In the genomic region with DNA sequence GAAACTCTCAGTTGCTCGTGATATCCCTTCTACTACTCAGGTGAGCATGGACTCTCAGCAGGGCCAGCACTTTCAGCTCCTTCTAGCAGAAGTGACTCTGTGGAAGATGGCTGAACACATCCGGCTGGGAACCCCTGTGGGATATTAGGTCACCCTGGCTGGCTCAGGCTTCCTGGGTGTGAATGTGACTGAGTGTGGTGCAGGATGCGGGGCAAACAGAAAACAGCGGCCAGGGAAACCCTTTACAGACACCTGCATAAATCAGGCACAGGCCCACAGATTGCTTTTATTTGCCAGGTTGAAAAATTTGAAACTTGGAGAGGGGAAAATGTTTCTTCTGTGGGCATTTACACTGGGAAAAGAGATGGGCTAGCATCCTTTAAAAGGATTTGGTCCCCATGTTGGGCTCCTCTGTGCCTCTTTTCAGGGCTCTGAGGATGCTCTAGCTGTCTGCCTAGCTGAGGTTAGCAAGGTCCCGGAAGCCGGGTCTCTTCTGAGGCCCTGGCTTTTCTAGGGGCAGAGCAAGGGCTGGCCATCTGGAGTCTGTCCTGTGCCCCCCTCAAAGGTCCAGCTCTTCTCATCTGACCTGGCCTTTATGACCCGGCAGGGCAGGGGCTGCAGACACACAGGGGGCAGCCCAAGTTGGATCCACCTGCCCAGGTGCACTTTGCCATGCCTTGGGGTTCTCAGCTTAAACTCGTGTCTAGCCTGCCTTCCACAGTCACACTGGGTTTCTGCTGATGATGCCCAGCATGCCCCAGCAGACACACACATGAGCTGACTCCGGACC, we compare ENCODE assay signal across 19 cellular contexts.
DNase-seq lines count a peak whose midpoint lies in the region; ATAC-seq, FAIRE-seq and TF ChIP-seq lines count a peak whose summit lies in the region.
"Had no signal": no experiment of that assay in that cellular context is flagged by ENCODE, and none has a peak within 500 bp of the region (broad histone marks: within the 10 kb centered on the region; RNA-seq: fewer than 3 reads in every experiment).

No MANE protein-coding gene starts in this region.

- H3K4me3 ChIP-seq in HEK293 (ENCODE audit: low read depth, low read length) (no peak overlapping the region), bronchial epithelial cell (ENCODE audit: low read depth, low read length) (no peak overlapping the region), neural progenitor cell (no peak overlapping the region)
- H3K4me3 ChIP-seq: GM23338 had no signal

- H3F3A ChIP-seq in neural progenitor cell (ENCODE audit: low read depth): no peaks in the 10 kb centered on the region

- CTCF ChIA-PET in HEK293 (lab: Yijun Ruan, JAX): interaction anchor here (0.6 to 1.2 kb wide), 3 partner anchors 11 to 366 kb away, joined by 3 to 4 read pairs (median 4); no protein-coding TSS in a partner anchor

- no peaks in the 10 kb centered on the region for H3K27me3 ChIP-seq in bronchial epithelial cell (ENCODE audit: control insufficient read depth, insufficient read depth, low read length)
- no peaks in the 10 kb centered on the region for H3K27me3 ChIP-seq in neural progenitor cell
- H3K27me3 ChIP-seq: BE2C had no signal

- H3K36me3 ChIP-seq in HEK293 (ENCODE audit: control insufficient read depth in 2 of 2, insufficient read depth in 1 of 2, low read length in 2 of 2) (no peaks in the 10 kb centered on the region), bronchial epithelial cell (ENCODE audit: control insufficient read depth, insufficient read depth, low read length) (no peaks in the 10 kb centered on the region), neural progenitor cell (no peaks in the 10 kb centered on the region)
- H3K36me3 ChIP-seq: BE2C had no signal

- no peaks in the 10 kb centered on the region for H4K20me1 ChIP-seq in neural progenitor cell (ENCODE audit: low read depth)

- H3K4me2 ChIP-seq in neural progenitor cell: no peak overlapping the region
- H3K4me2 ChIP-seq: GM23338, KMS-11 had no signal

- no peak overlapping the region for H3K4me3 Mint-ChIP-seq in neural progenitor cell
- H3K4me3 Mint-ChIP-seq: CD4-positive, alpha-beta T cell; GM23338 had no signal

- H3K9me3 Mint-ChIP-seq in neural progenitor cell: peaks cover 2% of the 10 kb centered on the region
- H3K9me3 Mint-ChIP-seq: CD4-positive, alpha-beta T cell; GM23338 had no signal

- no peak overlapping the region for H2AFZ ChIP-seq in neural progenitor cell (replicated peaks)
- H2AFZ ChIP-seq: GM23338 had no signal

- ATAC-seq in HG03025 (IDR thresholded peaks at IDR 0.05; ENCODE audit: low FRiP score, unreplicated experiment): no peak
- ATAC-seq: GM23338, HCT116 had no signal

- peaks cover 7% of the 10 kb centered on the region for H3K4me1 Mint-ChIP-seq in neural progenitor cell

- no peak for TF ChIP-seq CTCF in HEK293 (tag by site-specific recombination; IDR thresholded peaks at IDR 0.05)
- TF ChIP-seq CTCF in bronchial epithelial cell (IDR thresholded peaks at IDR 0.05; ENCODE audit: insufficient read depth, low read length, severe bottlenecking): no peak
- TF ChIP-seq CTCF in neural progenitor cell (IDR thresholded peaks at IDR 0.05): no peak

- peaks cover 6% of the 10 kb centered on the region for H3K27me3 Mint-ChIP-seq in neural progenitor cell (ENCODE audit: insufficient read depth, low read depth)
- H3K27me3 Mint-ChIP-seq: CD4-positive, alpha-beta T cell had no signal

- H3K36me3 Mint-ChIP-seq in neural progenitor cell: no peaks in the 10 kb centered on the region

- H3K9me3 ChIP-seq in HEK293 (ENCODE audit: control insufficient read depth, insufficient read depth, low read depth, low read length) (no peaks in the 10 kb centered on the region), neural progenitor cell (ENCODE audit: low read depth) (no peaks in the 10 kb centered on the region)
- H3K9me3 ChIP-seq: BE2C, Caco-2 had no signal

- peak overlapping the region; percentile 50 for H3K27ac Mint-ChIP-seq in neural progenitor cell
- H3K27ac Mint-ChIP-seq: CD4-positive, alpha-beta T cell; GM23338 had no signal

- FAIRE-seq in bronchial epithelial cell (lab: Jason Lieb, UNC): peak; percentile 47
- FAIRE-seq: D721Med, H54 had no signal

- no peak overlapping the region for H3K27ac ChIP-seq in HEK293 (ENCODE audit: extremely low read depth, low read depth, low read length)
- no peak overlapping the region for H3K27ac ChIP-seq in neural progenitor cell
- H3K27ac ChIP-seq: C4-2B, KMS-11 had no signal

- H3K4me1 ChIP-seq in HEK293 (ENCODE audit: control insufficient read depth, insufficient read depth, low read length) (no peaks in the 10 kb centered on the region), neural progenitor cell (peaks cover 5% of the 10 kb centered on the region)
- H3K4me1 ChIP-seq: BE2C had no signal

- POLR2A ChIA-PET in HEK293 (lab: Yijun Ruan, JAX): no interaction called here

- H3K79me2 ChIP-seq in neural progenitor cell (ENCODE audit: low read depth): no peaks in the 10 kb centered on the region

- DNase-seq in Daoy (ENCODE audit: low read depth) (peak; percentile 28), bronchial epithelial cell (ENCODE audit: low read depth) (no peak), neural progenitor cell (ENCODE audit: low spot score) (no peak), DMS53 treated with DMSO at 0.1 percent for 48 hours (lab: John Stamatoyannopoulos, UW; ENCODE audit: unreplicated experiment) (no peak), NCI-H1694 treated with DMSO at 0.1 percent for 48 hours (lab: John Stamatoyannopoulos, UW) (no peak)
- no peak for DNase-seq in stimulated activated naive CD4-positive, alpha-beta T cell (lab: John Stamatoyannopoulos, UW)
- DNase-seq: BE2C; Caco-2; CD4-positive, alpha-beta T cell; DMS79; GF-D8 had no signal

- H3K9ac ChIP-seq in neural progenitor cell: no peak overlapping the region
- H3K9ac ChIP-seq: KMS-11 had no signal

TF ChIP-seq in HEK293, 187 proteins besides CTCF, POLR2A, EP300 and RAD21:
- TF ChIP-seq ZNF560 (tag by site-specific recombination; IDR thresholded peaks at IDR 0.05; ENCODE audit: borderline replicate concordance) (no peak), PRDM10 (tag by site-specific recombination; IDR thresholded peaks at IDR 0.05) (0 out of 2 replicates have a peak, but pooled peaks have one; percentile 14), ZNF423 (tag by site-specific recombination; IDR thresholded peaks at IDR 0.05) (no peak), PRDM4 (tag by site-specific recombination; IDR thresholded peaks at IDR 0.05) (no peak)
